In the genomic region with DNA sequence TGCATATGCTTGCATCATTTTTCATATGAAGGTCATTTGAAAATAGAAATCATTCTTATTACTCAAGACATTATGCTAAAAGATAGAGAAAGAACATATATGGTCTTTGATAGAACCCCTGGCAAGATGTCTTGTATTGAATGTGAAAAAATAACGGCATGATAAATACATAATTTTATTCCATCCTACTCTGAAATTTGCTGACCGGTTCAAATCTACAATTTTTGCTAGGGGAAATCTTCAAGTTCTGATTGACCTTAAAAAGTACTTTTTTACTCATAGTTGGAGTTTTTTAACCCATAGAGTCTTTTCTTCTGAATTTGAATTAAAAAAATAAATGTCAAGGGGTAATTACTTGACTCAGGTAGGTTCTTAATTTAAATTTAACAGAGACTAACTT, we compare ENCODE assay signal across 27 cellular contexts.
"Had no signal": no experiment of that assay in that cellular context is flagged by ENCODE, and none has a peak within 500 bp of the region (broad histone marks: within the 10 kb centered on the region; RNA-seq: fewer than 3 reads in every experiment).

No MANE protein-coding gene starts in this region.

- H3K4me1 ChIP-seq: stomach, suprapubic skin, testis, thyroid gland, tibial artery, tibial nerve, transverse colon, upper lobe of left lung, upper lobe of right lung, uterus, vagina had no signal

- FAIRE-seq: urothelium cell line had no signal

- DNase-seq: stimulated activated CD4-positive, alpha-beta T cell treated with anti-CD3 and anti-CD28 coated beads, Interleukin-2, amount 100 ng/mL, for 48 hours; stimulated activated CD4-positive, alpha-beta T cell treated with anti-CD3 and anti-CD28 coated beads, Interleukin-4, amount 100 ng/mL, for 1 hour; stimulated activated CD4-positive, alpha-beta T cell treated with anti-CD3 and anti-CD28 coated beads, Interleukin-4, amount 100 ng/mL, for 24 hours; stimulated activated CD4-positive, alpha-beta T cell treated with anti-CD3 and anti-CD28 coated beads, Interleukin-4, amount 100 ng/mL, for 4 hours; stimulated activated CD8-positive, alpha-beta memory T cell treated with anti-CD3 and anti-CD28 coated beads, Interleukin-4, amount 100 ng/mL, for 48 hours; stimulated activated naive B cell treated with anti-CD40 and anti-IgM and Interleukin-4, amounts not matched to agents 10 μg/mL and 1 μg/mL and 100 μg/mL, for 72 hours; stimulated activated naive CD4-positive, alpha-beta T cell; stimulated activated naive CD4-positive, alpha-beta T cell treated with Interleukin-2 at 50 U/mL for 16 hours; stimulated activated naive CD8-positive, alpha-beta T cell treated with anti-CD3 and anti-CD28 coated beads, Interleukin-15, amount 100 ng/mL, for 72 hours; stimulated activated naive CD8-positive, alpha-beta T cell treated with anti-CD3 and anti-CD28 coated beads, Interleukin-15, Interleukin-2, amounts not matched to agents 100 U/mL and 50 U/mL, for 24 hours; stomach; substantia nigra; testis; thyroid gland; tibial artery; transverse colon; trophoblast cell; upper lobe of left lung; upper lobe of right lung; uterus had no signal

- H3K27ac ChIP-seq: stomach, suprapubic skin, testis, thoracic aorta, thyroid gland, tibial artery, tibial nerve, transverse colon, upper lobe of left lung, upper lobe of right lung, uterus, vagina had no signal

- H3K9me3 ChIP-seq: stomach, suprapubic skin, testis, thoracic aorta, thyroid gland, tibial artery, tibial nerve, transverse colon, upper lobe of left lung, upper lobe of right lung, uterus, vagina had no signal

- ATAC-seq: stimulated activated effector memory CD8-positive, alpha-beta T cell treated with anti-CD3 and anti-CD28 coated beads, Interleukin-12 subunit alpha, Interleukin-12 subunit beta, amount 100 ng/mL, for 72 hours; stimulated activated memory B cell treated with anti-CD40 and anti-IgM and Interleukin-4, amounts not matched to agents 10 μg/mL and 1 μg/mL and 100 μg/mL, for 72 hours; stimulated activated naive B cell treated with anti-CD40 and anti-IgM and Interleukin-4, amounts not matched to agents 10 μg/mL and 1 μg/mL and 100 μg/mL, for 72 hours; stimulated activated naive CD8-positive, alpha-beta T cell treated with anti-CD3 and anti-CD28 coated beads, Interleukin-15, amount 100 ng/mL, for 72 hours; stimulated activated naive CD8-positive, alpha-beta T cell treated with anti-CD3 and anti-CD28 coated beads, Interleukin-15, Interleukin-2, amounts not matched to agents 100 U/mL and 50 U/mL, for 24 hours; upper lobe of right lung had no signal

- H3K27me3 ChIP-seq: stomach, suprapubic skin, testis, thyroid gland, tibial artery, tibial nerve, transverse colon, upper lobe of left lung, upper lobe of right lung, uterus, vagina had no signal

- H3K4me3 ChIP-seq: stomach, suprapubic skin, testis, thoracic aorta, thyroid gland, tibial artery, tibial nerve, transverse colon, upper lobe of left lung, upper lobe of right lung, uterus, vagina had no signal

- H3K36me3 ChIP-seq: stomach, suprapubic skin, thyroid gland, tibial nerve, transverse colon, upper lobe of left lung, upper lobe of right lung, uterus, vagina had no signal
